Comparison of ENCODE assay signal across 1 cellular context in genomic region chr18:6405237-6406074, GRCh38.
TF ChIP-seq lines count a peak whose summit lies in the region.

No MANE protein-coding gene starts in this region.

TF ChIP-seq in GM12878, 131 proteins besides CTCF, POLR2A, EP300 and RAD21 (continued from another document):
- TF ChIP-seq ZBTB11 (CRISPR knock-in tag; IDR thresholded peaks at IDR 0.05) (no peak), RELB (IDR thresholded peaks at IDR 0.05; ENCODE audit: low read depth) (no peak), TCF3 (IDR thresholded peaks at IDR 0.05; ENCODE audit: borderline replicate concordance, insufficient read depth, low read depth, low read length) (no peak), BCL3 (IDR thresholded peaks at IDR 0.05; ENCODE audit: borderline replicate concordance, insufficient read depth, low read depth, low read length, poor library complexity, severe bottlenecking) (no peak), HDGF (IDR thresholded peaks at IDR 0.05) (no peak), ATF7 (IDR thresholded peaks at IDR 0.05; ENCODE audit: low read depth) (no peak), PRDM15 (CRISPR knock-in tag; IDR thresholded peaks at IDR 0.05) (no peak), USF1 (IDR thresholded peaks at IDR 0.05; ENCODE audit: borderline replicate concordance, extremely low read length, insufficient read depth, low read depth, low read length) (no peak), SMAD5 (IDR thresholded peaks at IDR 0.05; ENCODE audit: low read depth) (no peak), PAX8 (IDR thresholded peaks at IDR 0.05) (no peak)
